Comparison of ENCODE assay signal across 12 cellular contexts in the genomic region with DNA sequence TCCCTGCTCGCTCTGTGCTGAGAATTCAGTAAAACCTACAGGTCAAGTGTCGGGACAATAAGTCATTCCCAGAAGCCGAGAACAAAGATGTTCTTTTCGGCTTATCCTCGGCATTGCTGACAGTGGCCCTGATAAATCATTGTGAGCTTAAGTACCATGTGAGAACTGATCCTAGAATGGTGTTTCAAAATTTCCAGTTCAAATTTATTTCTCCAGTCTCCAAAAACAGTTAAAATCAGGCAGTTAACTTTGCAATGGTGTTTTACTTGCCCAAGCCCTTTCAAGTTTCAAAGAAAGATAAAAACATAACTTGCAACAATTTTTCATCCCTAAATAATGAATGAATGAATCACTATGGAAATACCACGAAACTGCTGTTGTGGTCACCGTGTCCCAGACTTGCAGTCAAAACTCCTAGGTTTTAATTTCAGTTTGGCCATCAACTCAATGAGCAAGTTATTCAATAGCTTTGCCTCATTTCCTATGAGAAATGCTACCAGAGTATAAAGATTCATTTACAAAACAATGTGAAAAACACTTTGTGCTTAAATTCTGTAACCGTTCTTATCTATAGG. TPM values are rescaled to one million over a fixed set of nuclear protein-coding genes. Genes with fewer than 3 reads are reported as not detected.
DNase-seq lines count a peak whose midpoint lies in the region; ATAC-seq and TF ChIP-seq lines count a peak whose summit lies in the region.
"Had no signal": no experiment of that assay in that cellular context is flagged by ENCODE, and none has a peak within 500 bp of the region (broad histone marks: within the 10 kb centered on the region; RNA-seq: fewer than 3 reads in every experiment).

No MANE protein-coding gene starts in this region.

- H3K4me2 ChIP-seq in skeletal muscle satellite cell (ENCODE audit: low read length) = peak overlapping the region; percentile 97

- peak overlapping the region; percentile 50 for H3K4me3 ChIP-seq in skeletal muscle satellite cell (ENCODE audit: low read length)
- no peak overlapping the region for H3K4me3 ChIP-seq in upper lobe of left lung

- H3K27ac Mint-ChIP-seq in activated T-cell treated with anti-CD3 and anti-CD28 coated beads, Interleukin-2, amount 50 U/mL, for 72 hours = peak overlapping the region; percentile 59
- H3K27ac Mint-ChIP-seq in central memory CD8-positive, alpha-beta T cell (ENCODE audit: low read depth) = peak overlapping the region; percentile 3

- TF ChIP-seq EP300 in upper lobe of left lung (IDR thresholded peaks at IDR 0.05) = no peak

- no peak for TF ChIP-seq POLR2A in upper lobe of left lung (IDR thresholded peaks at IDR 0.05)

- H3K4me1 Mint-ChIP-seq in activated T-cell treated with anti-CD3 and anti-CD28 coated beads, Interleukin-2, amount 50 U/mL, for 72 hours (ENCODE audit: low read depth) = peaks cover 56% of the 10 kb centered on the region
- H3K4me1 Mint-ChIP-seq in central memory CD8-positive, alpha-beta T cell = peaks cover 66% of the 10 kb centered on the region

- H3K27ac ChIP-seq in upper lobe of left lung = no peak overlapping the region

- H3K9me3 ChIP-seq in skeletal muscle satellite cell (replicated peaks; ENCODE audit: low read length) = no peaks in the 10 kb centered on the region
- H3K9me3 ChIP-seq in upper lobe of left lung = no peaks in the 10 kb centered on the region
- H3K9me3 ChIP-seq: heart right ventricle had no signal

- no peak for TF ChIP-seq CTCF in upper lobe of left lung (IDR thresholded peaks at IDR 0.05)

- peaks cover 51% of the 10 kb centered on the region for H3K36me3 ChIP-seq in skeletal muscle satellite cell (ENCODE audit: insufficient read depth, low read length)
- H3K36me3 ChIP-seq in upper lobe of left lung = peaks cover 14 to 76% (median 41%) of the 10 kb centered on the region in 4 donors

- no peaks in the 10 kb centered on the region for H3K27me3 ChIP-seq in skeletal muscle satellite cell (ENCODE audit: control insufficient read depth, insufficient read depth, low read length)
- no peaks in the 10 kb centered on the region for H3K27me3 ChIP-seq in upper lobe of left lung
- H3K27me3 ChIP-seq: heart right ventricle had no signal

- peak overlapping the region in 1 of 2 donors; percentile 36 for H3K4me3 Mint-ChIP-seq in activated T-cell treated with anti-CD3 and anti-CD28 coated beads, Interleukin-2, amount 50 U/mL, for 72 hours
- no peak overlapping the region for H3K4me3 Mint-ChIP-seq in central memory CD8-positive, alpha-beta T cell

- H3K4me1 ChIP-seq in skeletal muscle satellite cell (ENCODE audit: control insufficient read depth, insufficient read depth, low read length) (peaks cover 46% of the 10 kb centered on the region), upper lobe of left lung (peaks cover 36 to 55% (median 41%) of the 10 kb centered on the region in 4 donors)

- H3K9ac ChIP-seq in skeletal muscle satellite cell (ENCODE audit: low read depth, low read length) = peak overlapping the region; percentile 33

- ATAC-seq in activated T-cell treated with anti-CD3 and anti-CD28 coated beads, Interleukin-2, amount 50 U/mL, for 72 hours (replicated peaks in 1 of 2) = no peak
- ATAC-seq in central memory CD8-positive, alpha-beta T cell (replicated peaks; ENCODE audit: extremely low read depth, poor library complexity, severe bottlenecking) = no peak
- ATAC-seq in left lobe of liver (no peak), upper lobe of left lung (ENCODE audit: low FRiP score in 2 of 2) (no peak)
- ATAC-seq: heart right ventricle had no signal

- peaks cover 8 to 45% of the 10 kb centered on the region in 2 donors for H3K36me3 Mint-ChIP-seq in activated T-cell treated with anti-CD3 and anti-CD28 coated beads, Interleukin-2, amount 50 U/mL, for 72 hours (ENCODE audit: insufficient read depth in 2 of 2)
- H3K36me3 Mint-ChIP-seq in central memory CD8-positive, alpha-beta T cell (ENCODE audit: insufficient read depth) = peaks cover 62% of the 10 kb centered on the region

- H3K27me3 Mint-ChIP-seq in activated T-cell treated with anti-CD3 and anti-CD28 coated beads, Interleukin-2, amount 50 U/mL, for 72 hours (ENCODE audit: low read depth) = no peaks in the 10 kb centered on the region
- H3K27me3 Mint-ChIP-seq in central memory CD8-positive, alpha-beta T cell = no peaks in the 10 kb centered on the region

- no peaks in the 10 kb centered on the region for H3K9me3 Mint-ChIP-seq in activated T-cell treated with anti-CD3 and anti-CD28 coated beads, Interleukin-2, amount 50 U/mL, for 72 hours
- no peaks in the 10 kb centered on the region for H3K9me3 Mint-ChIP-seq in central memory CD8-positive, alpha-beta T cell

- no peak for DNase-seq in activated T-cell treated with anti-CD3 and anti-CD28 coated beads, Interleukin-2, amount 50 U/mL, for 72 hours
- DNase-seq in activated T-cell treated with anti-CD3 and anti-CD28 coated beads, Interleukin-2, amount 50 U/mL, for 48 hours = no peak
- DNase-seq in central memory CD8-positive, alpha-beta T cell (ENCODE audit: low spot score in 2 of 2) = no peak
- DNase-seq in left lobe of liver (ENCODE audit: low spot score) (no peak), upper lobe of left lung (no peak)
- DNase-seq: H7, heart right ventricle, MV-4-11, NCI-H774, T-helper 2 cell had no signal

- 88 to 91% methylated on average over 8 of the region's 8 CpGs for WGBS in upper lobe of left lung, 2 donors

RNA-seq across cellular contexts. Expression of gene ATP5F1E, which starts 4.3 kb away (rescaled TPM):
- 10 to 100 TPM; 55.7 to 56.4 TPM for total RNA-seq in activated T-cell treated with anti-CD3 and anti-CD28 coated beads, Interleukin-2, amount 50 U/mL, for 72 hours
- total RNA-seq in skeletal muscle satellite cell (2012; rRNA removed) = 14.4 and 17.3 TPM in 2 replicates
- total RNA-seq in left lobe of liver = 33.3 TPM
- 10 to 100 TPM; 18.9 to 75.0 (median 32.3) TPM for total RNA-seq in upper lobe of left lung

RNA-seq across cellular contexts. Expression of gene TUBB1, which starts 8.6 kb away (rescaled TPM):
- not detected for total RNA-seq in activated T-cell treated with anti-CD3 and anti-CD28 coated beads, Interleukin-2, amount 50 U/mL, for 72 hours
- total RNA-seq in skeletal muscle satellite cell (2012; rRNA removed) = not detected in 2 replicates
- total RNA-seq in left lobe of liver (0.25 TPM), upper lobe of left lung (1 to 10 TPM; 1.5 to 9.3 (median 2.6) TPM)
- total RNA-seq: A673, H7 had no signal

RNA-seq across cellular contexts. Expression of gene PRELID3B, which starts 14.8 kb away (rescaled TPM):
- total RNA-seq in activated T-cell treated with anti-CD3 and anti-CD28 coated beads, Interleukin-2, amount 50 U/mL, for 72 hours = 100 to 1,000 TPM; 168 to 181 TPM
- 75.8 and 81.1 TPM in 2 replicates for total RNA-seq in skeletal muscle satellite cell (2012; rRNA removed)
- total RNA-seq in left lobe of liver (16.4 TPM), upper lobe of left lung (10 to 100 TPM in 5 of 6 donors, 1 to 10 TPM in 1; 5.2 to 77.1 (median 46.0) TPM)

RNA-seq across cellular contexts. Expression of gene CTSZ, which starts 20.8 kb away (rescaled TPM):
- total RNA-seq in activated T-cell treated with anti-CD3 and anti-CD28 coated beads, Interleukin-2, amount 50 U/mL, for 72 hours = 10 to 100 TPM; 44.5 to 51.6 TPM
- 55.5 and 62.7 TPM in 2 replicates for total RNA-seq in skeletal muscle satellite cell (2012; rRNA removed)
- total RNA-seq in left lobe of liver (248 TPM), upper lobe of left lung (100 to 1,000 TPM; 196 to 503 (median 397) TPM)

RNA-seq across cellular contexts. Expression of gene NELFCD, which starts 46.8 kb away (rescaled TPM):
- 10 to 100 TPM; 66.2 to 67.5 TPM for total RNA-seq in activated T-cell treated with anti-CD3 and anti-CD28 coated beads, Interleukin-2, amount 50 U/mL, for 72 hours
- total RNA-seq in skeletal muscle satellite cell (2012; rRNA removed) = 45.9 and 46.3 TPM in 2 replicates
- total RNA-seq in left lobe of liver (34.8 TPM), upper lobe of left lung (10 to 100 TPM; 42.3 to 99.5 (median 48.7) TPM)
